ENCODE assay signal across 20 cellular contexts in the genomic region with DNA sequence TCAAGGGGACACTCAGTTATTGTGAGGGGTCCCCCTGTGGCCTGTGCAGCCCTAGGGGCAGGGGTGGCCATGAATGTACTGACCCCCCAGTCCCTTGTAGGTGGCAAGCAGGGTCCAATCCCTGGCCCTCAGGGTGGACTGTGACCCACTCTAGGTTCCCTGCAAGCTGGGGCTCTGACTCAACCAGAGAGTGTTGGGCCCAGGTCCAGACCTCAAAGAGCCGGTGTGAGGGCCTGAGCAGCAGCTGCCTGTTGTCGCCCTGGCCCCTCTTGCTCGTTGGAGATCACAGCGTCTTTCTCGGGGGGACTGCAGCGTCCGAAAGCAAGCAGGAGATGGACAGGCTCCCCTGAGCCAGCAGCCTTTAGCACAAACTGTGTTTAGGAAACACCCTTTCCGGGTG.
DNase-seq lines count a peak whose midpoint lies in the region; ATAC-seq and TF ChIP-seq lines count a peak whose summit lies in the region.
"Had no signal": no experiment of that assay in that cellular context is flagged by ENCODE, and none has a peak within 500 bp of the region (broad histone marks: within the 10 kb centered on the region; RNA-seq: fewer than 3 reads in every experiment).

No MANE protein-coding gene starts in this region.

- H3K27ac Mint-ChIP-seq in effector memory CD8-positive, alpha-beta T cell: peak overlapping the region; percentile 58 to 60
- no peak overlapping the region for H3K27ac Mint-ChIP-seq in activated naive CD4-positive, alpha-beta T cell treated with anti-CD3 and anti-CD28 coated beads, Interleukin-2, amount 10 ng/mL, durations not matched to agents 7 days and 5 days
- no peak overlapping the region for H3K27ac Mint-ChIP-seq in endodermal cell
- H3K27ac Mint-ChIP-seq: activated CD4-positive, alpha-beta T cell treated with anti-CD3 and anti-CD28 coated beads, Interleukin-2, amount 10 ng/mL, durations not matched to agents 24 days and 14 days; activated naive CD8-positive, alpha-beta T cell treated with anti-CD3 and anti-CD28 coated beads for 36 hours had no signal

- peaks cover 5 to 7% (median 6%) of the 10 kb centered on the region in 11 experiments; a peak in 20 of 22 replicates for H3K9me3 ChIP-seq in BLaER1 treated with 17β-estradiol and CSF1 and Interleukin-3, amounts not matched to agents 10 nM and 100 nM (replicated peaks in 1 of 11)
- H3K9me3 ChIP-seq in Karpas-422 (ENCODE audit: low read length) (no peaks in the 10 kb centered on the region), neutrophil (no peaks in the 10 kb centered on the region), endodermal cell (ENCODE audit: control insufficient read depth, low read length) (peaks cover 7% of the 10 kb centered on the region)
- H3K9me3 ChIP-seq: SK-N-SH, suprapubic skin had no signal

- CTCF ChIA-PET in activated naive CD4-positive, alpha-beta T cell treated with anti-CD3 and anti-CD28 coated beads, Interleukin-2, amount 10 ng/mL, durations not matched to agents 7 days and 5 days (lab: Charles Lee): no interaction called here

- H3K79me2 ChIP-seq in Karpas-422 (ENCODE audit: low read length): no peaks in the 10 kb centered on the region

- DNase-seq in Karpas-422 (no peak), endodermal cell (no peak), Ammon's horn (ENCODE audit: low spot score) (no peak)
- DNase-seq in effector memory CD8-positive, alpha-beta T cell: no peak
- no peak for DNase-seq in activated naive CD4-positive, alpha-beta T cell treated with anti-CD3 and anti-CD28 coated beads, Interleukin-2, amount 10 ng/mL, durations not matched to agents 7 days and 5 days
- DNase-seq: ACHN; activated CD4-positive, alpha-beta T cell treated with anti-CD3 and anti-CD28 coated beads, Interleukin-2, amount 10 ng/mL, durations not matched to agents 24 days and 14 days; activated CD8-positive, alpha-beta memory T cell treated with anti-CD3 and anti-CD28 coated beads, Interleukin-2, amount 10 ng/mL, durations not matched to agents 7 days and 5 days; activated naive CD8-positive, alpha-beta T cell treated with anti-CD3 and anti-CD28 coated beads for 36 hours; effector CD8-positive, alpha-beta T cell; foreskin keratinocyte; left colon; NCI-H1105 treated with DMSO at 0.1 percent for 48 hours; NCI-H2081; NCI-H774; SK-N-SH had no signal

- H4K20me1 ChIP-seq in BLaER1 treated with 17β-estradiol and CSF1 and Interleukin-3, amounts not matched to agents 10 nM and 100 nM: peaks cover 0 to 38% (median 9%) of the 10 kb centered on the region in 11 experiments; a peak in 7 of 22 replicates
- no peaks in the 10 kb centered on the region for H4K20me1 ChIP-seq in Karpas-422 (ENCODE audit: insufficient read depth, low read depth, low read length)

- H3K4me1 ChIP-seq in BLaER1 treated with 17β-estradiol and CSF1 and Interleukin-3, amounts not matched to agents 10 nM and 100 nM: peaks cover 29 to 97% (median 52%) of the 10 kb centered on the region in 10 experiments
- H3K4me1 ChIP-seq in Karpas-422 (ENCODE audit: low read length): peaks cover 36% of the 10 kb centered on the region
- peaks cover 12 to 14% of the 10 kb centered on the region in 2 experiments for H3K4me1 ChIP-seq in neutrophil (ENCODE audit: control insufficient read depth in 1 of 2, insufficient read depth in 1 of 2, low read depth in 1 of 2, low read length in 1 of 2)
- no peaks in the 10 kb centered on the region for H3K4me1 ChIP-seq in endodermal cell (ENCODE audit: control insufficient read depth, insufficient read depth, low read length)
- H3K4me1 ChIP-seq: foreskin keratinocyte, suprapubic skin had no signal

- peak overlapping the region; percentile 46 to 91 (median 78) for H3K4me2 ChIP-seq in BLaER1 treated with 17β-estradiol and CSF1 and Interleukin-3, amounts not matched to agents 10 nM and 100 nM
- H3K4me2 ChIP-seq in Karpas-422 (ENCODE audit: low read depth, low read length, poor library complexity, severe bottlenecking): no peak overlapping the region
- H3K4me2 ChIP-seq: SK-N-SH had no signal

- peak overlapping the region; percentile 49 to 80 (median 75); a peak in 21 of 22 replicates for H3K27ac ChIP-seq in BLaER1 treated with 17β-estradiol and CSF1 and Interleukin-3, amounts not matched to agents 10 nM and 100 nM
- H3K27ac ChIP-seq in Karpas-422 (ENCODE audit: low read length): peak overlapping the region; percentile 88
- H3K27ac ChIP-seq in neutrophil: peak overlapping the region; percentile 68
- H3K27ac ChIP-seq in endodermal cell (ENCODE audit: low read depth, low read length): no peak overlapping the region
- H3K27ac ChIP-seq: foreskin keratinocyte, suprapubic skin had no signal

- peaks cover 91 to 99% (median 94%) of the 10 kb centered on the region in 11 experiments for H3K36me3 ChIP-seq in BLaER1 treated with 17β-estradiol and CSF1 and Interleukin-3, amounts not matched to agents 10 nM and 100 nM
- H3K36me3 ChIP-seq in Karpas-422 (ENCODE audit: insufficient read depth, low read length): peaks cover 40% of the 10 kb centered on the region
- H3K36me3 ChIP-seq in neutrophil: peaks cover 98% of the 10 kb centered on the region
- no peaks in the 10 kb centered on the region for H3K36me3 ChIP-seq in endodermal cell (ENCODE audit: control insufficient read depth, insufficient read depth, low read length)

- H3K27me3 Mint-ChIP-seq in effector memory CD8-positive, alpha-beta T cell: no peaks in the 10 kb centered on the region
- H3K27me3 Mint-ChIP-seq in activated naive CD4-positive, alpha-beta T cell treated with anti-CD3 and anti-CD28 coated beads, Interleukin-2, amount 10 ng/mL, durations not matched to agents 7 days and 5 days: no peaks in the 10 kb centered on the region
- H3K27me3 Mint-ChIP-seq in endodermal cell (ENCODE audit: insufficient read depth): no peaks in the 10 kb centered on the region
- H3K27me3 Mint-ChIP-seq: activated CD4-positive, alpha-beta T cell treated with anti-CD3 and anti-CD28 coated beads, Interleukin-2, amount 10 ng/mL, durations not matched to agents 24 days and 14 days; activated CD8-positive, alpha-beta memory T cell treated with anti-CD3 and anti-CD28 coated beads, Interleukin-2, amount 10 ng/mL, durations not matched to agents 7 days and 5 days; activated naive CD8-positive, alpha-beta T cell treated with anti-CD3 and anti-CD28 coated beads for 36 hours had no signal

- no peaks in the 10 kb centered on the region for H3K27me3 ChIP-seq in BLaER1 treated with 17β-estradiol and CSF1 and Interleukin-3, amounts not matched to agents 10 nM and 100 nM
- H3K27me3 ChIP-seq in Karpas-422 (ENCODE audit: low read length): no peaks in the 10 kb centered on the region
- no peaks in the 10 kb centered on the region for H3K27me3 ChIP-seq in neutrophil
- H3K27me3 ChIP-seq in endodermal cell (ENCODE audit: control insufficient read depth, insufficient read depth, low read length, poor library complexity, severe bottlenecking): no peaks in the 10 kb centered on the region
- H3K27me3 ChIP-seq: foreskin keratinocyte, suprapubic skin had no signal

- no peak overlapping the region for H2AFZ ChIP-seq in Karpas-422 (ENCODE audit: low read length)

- peak overlapping the region; percentile 29 to 69 (median 64); a peak in 21 of 22 replicates for H3K9ac ChIP-seq in BLaER1 treated with 17β-estradiol and CSF1 and Interleukin-3, amounts not matched to agents 10 nM and 100 nM
- H3K9ac ChIP-seq in Karpas-422 (ENCODE audit: low read length): no peak overlapping the region; the same call in 1 of the 2 replicates
- no peak overlapping the region for H3K9ac ChIP-seq in endodermal cell (ENCODE audit: extremely low read depth, low read length, poor library complexity, severe bottlenecking)
- H3K9ac ChIP-seq: SK-N-SH had no signal

- peaks cover 95% of the 10 kb centered on the region for H3K36me3 Mint-ChIP-seq in effector memory CD8-positive, alpha-beta T cell (ENCODE audit: insufficient read depth)
- peaks cover 75% of the 10 kb centered on the region for H3K36me3 Mint-ChIP-seq in activated naive CD4-positive, alpha-beta T cell treated with anti-CD3 and anti-CD28 coated beads, Interleukin-2, amount 10 ng/mL, durations not matched to agents 7 days and 5 days
- H3K36me3 Mint-ChIP-seq in endodermal cell (ENCODE audit: low read depth): no peaks in the 10 kb centered on the region

- H3K4me1 Mint-ChIP-seq in effector memory CD8-positive, alpha-beta T cell (ENCODE audit: low read depth in 2 of 2): peaks cover 10% of the 10 kb centered on the region in 2 donors
- H3K4me1 Mint-ChIP-seq in activated naive CD4-positive, alpha-beta T cell treated with anti-CD3 and anti-CD28 coated beads, Interleukin-2, amount 10 ng/mL, durations not matched to agents 7 days and 5 days: no peaks in the 10 kb centered on the region
- H3K4me1 Mint-ChIP-seq in endodermal cell: no peaks in the 10 kb centered on the region
- H3K4me1 Mint-ChIP-seq: activated CD4-positive, alpha-beta T cell treated with anti-CD3 and anti-CD28 coated beads, Interleukin-2, amount 10 ng/mL, durations not matched to agents 24 days and 14 days; activated CD8-positive, alpha-beta memory T cell treated with anti-CD3 and anti-CD28 coated beads, Interleukin-2, amount 10 ng/mL, durations not matched to agents 7 days and 5 days; activated naive CD8-positive, alpha-beta T cell treated with anti-CD3 and anti-CD28 coated beads for 36 hours had no signal

- TF ChIP-seq CTCF in neutrophil (IDR thresholded peaks at IDR 0.05): no peak
- no peak for TF ChIP-seq CTCF in endodermal cell (conservative IDR thresholded peaks at IDR 0.05)

- H3K4me3 Mint-ChIP-seq in effector memory CD8-positive, alpha-beta T cell: no peak overlapping the region
- H3K4me3 Mint-ChIP-seq in activated naive CD4-positive, alpha-beta T cell treated with anti-CD3 and anti-CD28 coated beads, Interleukin-2, amount 10 ng/mL, durations not matched to agents 7 days and 5 days: no peak overlapping the region
- H3K4me3 Mint-ChIP-seq in endodermal cell: no peak overlapping the region
- H3K4me3 Mint-ChIP-seq: activated CD4-positive, alpha-beta T cell treated with anti-CD3 and anti-CD28 coated beads, Interleukin-2, amount 10 ng/mL, durations not matched to agents 24 days and 14 days; activated CD8-positive, alpha-beta memory T cell treated with anti-CD3 and anti-CD28 coated beads, Interleukin-2, amount 10 ng/mL, durations not matched to agents 7 days and 5 days; activated naive CD8-positive, alpha-beta T cell treated with anti-CD3 and anti-CD28 coated beads for 36 hours had no signal

- H3K9me2 ChIP-seq in Karpas-422 (replicated peaks; ENCODE audit: insufficient read depth, low read length): no peaks in the 10 kb centered on the region
- H3K9me2 ChIP-seq: SK-N-SH had no signal

- no peaks in the 10 kb centered on the region for H3K9me3 Mint-ChIP-seq in effector memory CD8-positive, alpha-beta T cell
- no peaks in the 10 kb centered on the region for H3K9me3 Mint-ChIP-seq in activated naive CD4-positive, alpha-beta T cell treated with anti-CD3 and anti-CD28 coated beads, Interleukin-2, amount 10 ng/mL, durations not matched to agents 7 days and 5 days
- H3K9me3 Mint-ChIP-seq in endodermal cell: peaks cover 7% of the 10 kb centered on the region
- H3K9me3 Mint-ChIP-seq: activated CD4-positive, alpha-beta T cell treated with anti-CD3 and anti-CD28 coated beads, Interleukin-2, amount 10 ng/mL, durations not matched to agents 24 days and 14 days; activated naive CD8-positive, alpha-beta T cell treated with anti-CD3 and anti-CD28 coated beads for 36 hours had no signal

- 93 to 100% methylated on average over 8 of the region's 8 CpGs for WGBS in endodermal cell (ENCODE audit: insufficient coverage in 1 of 2, insufficient read length in 1 of 2), 2 experiments

- peak overlapping the region in 3 of 10 experiments; percentile 7 to 20 (median 13); a peak in 2 of 20 replicates for H3K4me3 ChIP-seq in BLaER1 treated with 17β-estradiol and CSF1 and Interleukin-3, amounts not matched to agents 10 nM and 100 nM
- no peak overlapping the region for H3K4me3 ChIP-seq in Karpas-422 (ENCODE audit: low read length)
- H3K4me3 ChIP-seq in neutrophil (ENCODE audit: low read depth in 1 of 2, low read length in 1 of 2): no peak overlapping the region
- H3K4me3 ChIP-seq in endodermal cell (ENCODE audit: low read length): no peak overlapping the region
- H3K4me3 ChIP-seq: suprapubic skin had no signal

- ATAC-seq in effector memory CD8-positive, alpha-beta T cell (replicated peaks): no peak
- ATAC-seq: activated CD8-positive, alpha-beta memory T cell treated with anti-CD3 and anti-CD28 coated beads, Interleukin-2, amount 10 ng/mL, durations not matched to agents 7 days and 5 days; esophagus mucosa; foreskin keratinocyte; left colon had no signal

Comparison
In these comparisons a context has a peak if more than half of its experiments do, and no peak if none do; other contexts are left out.
1. H3K9ac ChIP-seq: peak in BLaER1 treated with 17β-estradiol and CSF1 and Interleukin-3, amounts not matched to agents 10 nM and 100 nM (11 of 11); none in Karpas-422 (single experiment) and endodermal cell (single experiment).
2. H3K27ac Mint-ChIP-seq: peak in effector memory CD8-positive, alpha-beta T cell (2 of 2); none in activated naive CD4-positive, alpha-beta T cell treated with anti-CD3 and anti-CD28 coated beads, Interleukin-2, amount 10 ng/mL, durations not matched to agents 7 days and 5 days (single experiment) and endodermal cell (single experiment).